In the genomic region with DNA sequence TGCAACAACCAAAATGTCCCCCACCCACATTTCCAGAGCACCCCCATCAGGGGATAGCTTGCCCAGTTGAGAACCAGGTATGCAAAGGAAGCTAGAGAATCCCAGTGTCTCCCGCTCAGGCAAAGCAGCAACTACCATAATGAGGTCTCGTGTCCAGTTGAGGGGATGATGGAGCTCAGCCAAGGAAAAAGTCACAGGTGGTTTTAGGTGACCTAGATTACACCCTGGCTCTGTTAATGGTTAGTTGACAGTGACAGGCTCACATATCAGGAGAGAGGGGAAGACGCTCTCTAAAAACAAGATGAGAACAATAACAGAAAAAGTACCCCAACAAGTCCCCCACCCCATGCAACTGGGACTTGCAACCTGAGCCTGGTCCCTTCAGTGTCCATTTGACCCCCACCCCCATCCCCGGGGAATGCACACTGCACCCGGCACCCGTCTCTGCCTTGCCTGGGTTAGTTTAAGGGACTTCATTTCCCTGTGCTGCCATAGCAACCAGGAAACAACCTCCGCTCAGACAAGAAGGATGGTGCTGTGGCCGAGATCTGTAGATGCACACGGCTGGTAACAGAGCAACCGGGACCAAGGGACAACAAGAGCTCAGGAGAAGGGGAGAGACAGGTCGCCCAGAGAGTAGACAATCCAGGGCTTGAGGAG, we compare ENCODE assay signal across 2 cellular contexts.
TF ChIP-seq lines count a peak whose summit lies in the region.

Gene KIAA2012, plus strand, starts transcription at position 519 of the 660 bp plus-strand sequence. CDS start 373 bp downstream, outside the sequence.

TF ChIP-seq in HepG2, 621 proteins besides CTCF, POLR2A, EP300 and RAD21 (continues in another document):
- TF ChIP-seq KLF13 (CRISPR knock-in tag; IDR thresholded peaks at IDR 0.05) (no peak), FOXC1 (CRISPR knock-in tag; IDR thresholded peaks at IDR 0.05; ENCODE audit: borderline replicate concordance) (no peak), NR0B2 (CRISPR knock-in tag; IDR thresholded peaks at IDR 0.05) (no peak), ZNF850 (CRISPR knock-in tag; conservative IDR thresholded peaks at IDR 0.05) (no peak), FOXK2 (IDR thresholded peaks at IDR 0.05) (no peak), JUNB (CRISPR knock-in tag; IDR thresholded peaks at IDR 0.05; ENCODE audit: borderline replicate concordance) (no peak), ZNF512B (CRISPR knock-in tag; IDR thresholded peaks at IDR 0.05; ENCODE audit: borderline replicate concordance) (no peak), PATZ1 (CRISPR knock-in tag; IDR thresholded peaks at IDR 0.05) (no peak), ZNF362 (CRISPR knock-in tag; IDR thresholded peaks at IDR 0.05; ENCODE audit: borderline replicate concordance) (no peak), SPEN (CRISPR knock-in tag; IDR thresholded peaks at IDR 0.05; ENCODE audit: low read depth) (no peak), ZNF709 (CRISPR knock-in tag; IDR thresholded peaks at IDR 0.05) (no peak), ZNF652 (CRISPR knock-in tag; IDR thresholded peaks at IDR 0.05; ENCODE audit: borderline replicate concordance, low read depth) (no peak)
- TF ChIP-seq, protein P1, sequence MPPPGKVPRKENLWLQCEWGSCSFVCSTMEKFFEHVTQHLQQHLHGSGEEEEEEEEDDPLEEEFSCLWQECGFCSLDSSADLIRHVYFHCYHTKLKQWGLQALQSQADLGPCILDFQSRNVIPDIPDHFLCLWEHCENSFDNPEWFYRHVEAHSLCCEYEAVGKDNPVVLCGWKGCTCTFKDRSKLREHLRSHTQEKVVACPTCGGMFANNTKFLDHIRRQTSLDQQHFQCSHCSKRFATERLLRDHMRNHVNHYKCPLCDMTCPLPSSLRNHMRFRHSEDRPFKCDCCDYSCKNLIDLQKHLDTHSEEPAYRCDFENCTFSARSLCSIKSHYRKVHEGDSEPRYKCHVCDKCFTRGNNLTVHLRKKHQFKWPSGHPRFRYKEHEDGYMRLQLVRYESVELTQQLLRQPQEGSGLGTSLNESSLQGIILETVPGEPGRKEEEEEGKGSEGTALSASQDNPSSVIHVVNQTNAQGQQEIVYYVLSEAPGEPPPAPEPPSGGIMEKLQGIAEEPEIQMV (CRISPR knock-in tag; IDR thresholded peaks at IDR 0.05; ENCODE audit: low read depth), result no peak

TF ChIP-seq in GM12878, 131 proteins besides CTCF, POLR2A, EP300 and RAD21:
- TF ChIP-seq EED (IDR thresholded peaks at IDR 0.05; ENCODE audit: low read depth), result no peak
- no peak for TF ChIP-seq IKZF1 (conservative IDR thresholded peaks at IDR 0.05)
- TF ChIP-seq PAX8 (IDR thresholded peaks at IDR 0.05), result no peak
- TF ChIP-seq BHLHE40 (IDR thresholded peaks at IDR 0.05; ENCODE audit: borderline replicate concordance in 1 of 2, low read depth in 2 of 2, low read length in 1 of 2), result 0 out of 4 replicates have a peak, but pooled peaks of 1 of the 2 experiments have one; percentile 17
- TF ChIP-seq SIN3A (IDR thresholded peaks at IDR 0.05; ENCODE audit: low read depth, low read length), result no peak
- no peak for TF ChIP-seq IRF4 (IDR thresholded peaks at IDR 0.05; ENCODE audit: low read depth, low read length)
- TF ChIP-seq BMI1 (IDR thresholded peaks at IDR 0.05; ENCODE audit: borderline replicate concordance), result peak; percentile 68
- no peak for TF ChIP-seq SMAD1 (IDR thresholded peaks at IDR 0.05; ENCODE audit: low read depth, partially characterized antibody)
